Comparison of ENCODE assay signal across 10 cellular contexts in genomic region chr7:100366411-100367250, GRCh38. TPM values are rescaled to one million over a fixed set of nuclear protein-coding genes. Genes with fewer than 3 reads are reported as not detected.
DNase-seq lines count a peak whose midpoint lies in the region; ATAC-seq and TF ChIP-seq lines count a peak whose summit lies in the region.
"Had no signal": no experiment of that assay in that cellular context is flagged by ENCODE, and none has a peak within 500 bp of the region (broad histone marks: within the 10 kb centered on the region; RNA-seq: fewer than 3 reads in every experiment).

No MANE protein-coding gene starts in this region.

- peak overlapping the region; percentile 55 for H3K27ac ChIP-seq in upper lobe of right lung

- no peak overlapping the region for H3K4me3 ChIP-seq in upper lobe of right lung

- no peak for TF ChIP-seq CTCF in upper lobe of right lung (IDR thresholded peaks at IDR 0.05)

- H3K27me3 ChIP-seq in upper lobe of right lung: no peaks in the 10 kb centered on the region

- no peaks in the 10 kb centered on the region for H3K9me3 ChIP-seq in upper lobe of right lung

- H3K4me1 ChIP-seq in upper lobe of right lung: peaks cover 8% of the 10 kb centered on the region

- intact Hi-C loops in upper lobe of right lung (cut with DNase I): no loop called here

- peak; percentile 27 for DNase-seq in stimulated activated CD4-positive, alpha-beta T cell treated with anti-CD3 and anti-CD28 coated beads, Interleukin-4, amount 100 ng/mL, for 24 hours
- no peak for DNase-seq in stimulated activated CD4-positive, alpha-beta T cell treated with anti-CD3 and anti-CD28 coated beads, Interleukin-4, amount 100 ng/mL, for 1 hour
- peak; percentile 62 for DNase-seq in upper lobe of right lung

- H3K36me3 ChIP-seq in upper lobe of right lung: peaks cover 23% of the 10 kb centered on the region

- ATAC-seq in SK-N-SH treated with all-trans-retinoic acid at 6 μM for 48 hours (peak; percentile 5; the same call in 2 of the 3 replicates), esophagus mucosa (peak; percentile 19), upper lobe of right lung (no peak), GM18520 (IDR thresholded peaks at IDR 0.05; ENCODE audit: unreplicated experiment) (no peak), GM19455 (IDR thresholded peaks at IDR 0.05; ENCODE audit: unreplicated experiment) (no peak), GM19351 (IDR thresholded peaks at IDR 0.05; ENCODE audit: unreplicated experiment) (no peak)

TF ChIP-seq in SK-N-SH treated with all-trans-retinoic acid at 6 μM for 48 hours, 23 proteins besides CTCF, POLR2A, EP300 and RAD21:
- TF ChIP-seq, protein P1, sequence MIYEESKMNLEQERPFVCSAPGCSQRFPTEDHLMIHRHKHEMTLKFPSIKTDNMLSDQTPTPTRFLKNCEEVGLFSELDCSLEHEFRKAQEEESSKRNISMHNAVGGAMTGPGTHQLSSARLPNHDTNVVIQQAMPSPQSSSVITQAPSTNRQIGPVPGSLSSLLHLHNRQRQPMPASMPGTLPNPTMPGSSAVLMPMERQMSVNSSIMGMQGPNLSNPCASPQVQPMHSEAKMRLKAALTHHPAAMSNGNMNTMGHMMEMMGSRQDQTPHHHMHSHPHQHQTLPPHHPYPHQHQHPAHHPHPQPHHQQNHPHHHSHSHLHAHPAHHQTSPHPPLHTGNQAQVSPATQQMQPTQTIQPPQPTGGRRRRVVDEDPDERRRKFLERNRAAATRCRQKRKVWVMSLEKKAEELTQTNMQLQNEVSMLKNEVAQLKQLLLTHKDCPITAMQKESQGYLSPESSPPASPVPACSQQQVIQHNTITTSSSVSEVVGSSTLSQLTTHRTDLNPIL (CRISPR knock-in tag; IDR thresholded peaks at IDR 0.05; ENCODE audit: low read depth): peak; percentile 17; the same call in 1 of the 2 replicates
- TF ChIP-seq GLIS3 (CRISPR knock-in tag; IDR thresholded peaks at IDR 0.05) (no peak), ZNF565 (CRISPR knock-in tag; conservative IDR thresholded peaks at IDR 0.05; ENCODE audit: low read depth) (no peak)

RNA-seq across cellular contexts. Expression of gene PILRA, which starts 6.7 kb away (rescaled TPM):
- 2.7 TPM for total RNA-seq in esophagus mucosa
- 36.9 TPM for total RNA-seq in upper lobe of right lung

RNA-seq across cellular contexts. Expression of gene PILRB, which starts 8.7 kb away (rescaled TPM):
- total RNA-seq in esophagus mucosa: 15.0 TPM
- total RNA-seq in upper lobe of right lung: 38.1 TPM

RNA-seq across cellular contexts. Expression of gene SPDYE3, which starts 59.1 kb away (rescaled TPM):
- total RNA-seq in esophagus mucosa: not detected
- total RNA-seq in upper lobe of right lung: not detected
- total RNA-seq: fibroblast of lung, NCI-H460 had no signal

Comparison
In these comparisons a context has a peak if more than half of its experiments do, and no peak if none do; other contexts are left out.
1. ATAC-seq: peak in SK-N-SH treated with all-trans-retinoic acid at 6 μM for 48 hours (single experiment) and esophagus mucosa (single experiment); none in upper lobe of right lung (single experiment), GM18520 (single experiment), GM19455 (single experiment) and GM19351 (single experiment).
2. RNA of gene PILRA, which starts 6.7 kb away (total RNA-seq): 36.9 TPM in upper lobe of right lung (single experiment); 2.7 TPM in esophagus mucosa (single experiment); every median in the first group is over 10 times any median in the second.